9 cellular contexts compared by ENCODE assay signal in genomic region chr2:72143441-72144356, GRCh38. TPM values are rescaled to one million over a fixed set of nuclear protein-coding genes. Genes with fewer than 3 reads are reported as not detected.
DNase-seq lines count a peak whose midpoint lies in the region; ATAC-seq, FAIRE-seq and TF ChIP-seq lines count a peak whose summit lies in the region.
"Had no signal": no experiment of that assay in that cellular context is flagged by ENCODE, and none has a peak within 500 bp of the region (broad histone marks: within the 10 kb centered on the region; RNA-seq: fewer than 3 reads in every experiment).

No MANE protein-coding gene starts in this region.

- WGBS in mesendoderm (ENCODE audit: extremely low coverage, insufficient coverage, low lambda C conversion rate): no CpG with 5 or more reads among the region's 70 CpGs
- 18 to 29% methylated on average over 48 to 70 of the region's 70 CpGs for WGBS in testis, 2 donors

- H2BK15ac ChIP-seq in mesendoderm (replicated peaks; ENCODE audit: low read depth): no peak overlapping the region

- H3K4me3 ChIP-seq in coronary artery (peak overlapping the region; percentile 80), mesendoderm (ENCODE audit: low read length) (no peak overlapping the region), testis (peak overlapping the region; percentile 62 to 75)

- no peak for ATAC-seq in GM19395 (IDR thresholded peaks at IDR 0.05; ENCODE audit: unreplicated experiment)

- H3K9ac ChIP-seq in mesendoderm (ENCODE audit: low read length): peak overlapping the region; percentile 49

- H3K9me3 ChIP-seq in testis: no peaks in the 10 kb centered on the region

- TF ChIP-seq CTCF in coronary artery (IDR thresholded peaks at IDR 0.05) (no peak), testis (IDR thresholded peaks at IDR 0.05) (no peak)

- TF ChIP-seq POLR2A in testis (IDR thresholded peaks at IDR 0.05): no peak

- H3K79me2 ChIP-seq in mesendoderm (ENCODE audit: control insufficient read depth, insufficient read depth, low read length): no peaks in the 10 kb centered on the region

- H2BK5ac ChIP-seq in mesendoderm (ENCODE audit: low read length): no peak overlapping the region

- no peaks in the 10 kb centered on the region for H3K79me1 ChIP-seq in mesendoderm (ENCODE audit: low read length)

- H3K56ac ChIP-seq in mesendoderm (ENCODE audit: low read length): peak overlapping the region; percentile 73

- H3K27me3 ChIP-seq in mesendoderm (ENCODE audit: insufficient read depth, low read length, poor library complexity): peaks cover 42% of the 10 kb centered on the region
- no peaks in the 10 kb centered on the region for H3K27me3 ChIP-seq in testis

- H3K4ac ChIP-seq in mesendoderm (ENCODE audit: low read depth, low read length): no peak overlapping the region

- intact Hi-C loops in testis (cut with DNase I; ENCODE audit: low total_unique reads): no loop called here

- H4K8ac ChIP-seq in mesendoderm (ENCODE audit: low read depth, low read length): no peak overlapping the region

- H3K23ac ChIP-seq in mesendoderm (ENCODE audit: low read length): peak overlapping the region; percentile 45

- no peak overlapping the region for H2BK120ac ChIP-seq in mesendoderm (ENCODE audit: low read depth, low read length)

- no peak overlapping the region for H4K5ac ChIP-seq in mesendoderm (ENCODE audit: low read length)

- H3K4me1 ChIP-seq in mesendoderm (ENCODE audit: control insufficient read depth, low read depth, low read length): peaks cover 2% of the 10 kb centered on the region
- peaks cover 52% of the 10 kb centered on the region for H3K4me1 ChIP-seq in testis

- no peak for FAIRE-seq in RCC 7860 (lab: Jason Lieb, UNC)

- peak overlapping the region; percentile 62 to 90 for H3K27ac ChIP-seq in coronary artery
- H3K27ac ChIP-seq in mesendoderm (ENCODE audit: low read depth, low read length): no peak overlapping the region
- peak overlapping the region; percentile 45 to 78 for H3K27ac ChIP-seq in testis
- H3K27ac ChIP-seq: 22Rv1 had no signal

- H3K4me2 ChIP-seq in mesendoderm (ENCODE audit: low read length): peak overlapping the region; percentile 19

- peak; percentile 30 for DNase-seq in DMS79 treated with DMSO at 0.1 percent for 48 hours (lab: John Stamatoyannopoulos, UW)
- no peak for DNase-seq in DMS79 (lab: John Stamatoyannopoulos, UW)
- DNase-seq in coronary artery (ENCODE audit: low spot score): peak; percentile 74
- DNase-seq in mesendoderm: peak; percentile 37
- peak; percentile 61 for DNase-seq in testis
- DNase-seq in RCC 7860 (ENCODE audit: low spot score): no peak
- no peak for DNase-seq in stimulated activated naive CD4-positive, alpha-beta T cell (lab: John Stamatoyannopoulos, UW)

- H3K36me3 ChIP-seq in mesendoderm (ENCODE audit: control insufficient read depth, insufficient read depth, low read length) (no peaks in the 10 kb centered on the region), testis (ENCODE audit: low read depth, missing control alignments) (no peaks in the 10 kb centered on the region)

- H2AK5ac ChIP-seq in mesendoderm (ENCODE audit: low read length): no peak overlapping the region

- H3K18ac ChIP-seq in mesendoderm (ENCODE audit: low read length): no peak overlapping the region

RNA-seq across cellular contexts. Expression of gene CYP26B1, which starts 4.0 kb away (rescaled TPM):
- polyA plus RNA-seq in mesendoderm (2013, experiment 1 of 2): 0.15 TPM
- 0.13 TPM for polyA plus RNA-seq in mesendoderm (2013, experiment 2 of 2)
- total RNA-seq in testis: 10 to 100 TPM; 42.1 to 86.2 TPM
- 31.6 TPM for polyA plus RNA-seq in testis (ENCODE audit: insufficient read depth, low read depth, low replicate concordance)

Comparison
In these comparisons a context has a peak if more than half of its experiments do, and no peak if none do; other contexts are left out.
1. DNase-seq: peak in DMS79 treated with DMSO at 0.1 percent for 48 hours (single experiment), coronary artery (single experiment), mesendoderm (single experiment) and testis (single experiment); none in DMS79 (single experiment), RCC 7860 (single experiment) and stimulated activated naive CD4-positive, alpha-beta T cell (0 of 6).